In genomic region chr22:44659140-44659539, GRCh38 we compare ENCODE assay signal across 1 cellular context.
TF ChIP-seq lines count a peak whose summit lies in the region.

No MANE protein-coding gene starts in this region.

TF ChIP-seq in GM23338, 12 proteins besides CTCF, POLR2A, EP300 and RAD21 (continued from another document):
- no peak for TF ChIP-seq REST (IDR thresholded peaks at IDR 0.05; ENCODE audit: unreplicated experiment)
- no peak for TF ChIP-seq EZH2phosphoT487 (IDR thresholded peaks at IDR 0.05; ENCODE audit: unreplicated experiment)
